Comparison of ENCODE assay signal across 10 cellular contexts in the genomic region with DNA sequence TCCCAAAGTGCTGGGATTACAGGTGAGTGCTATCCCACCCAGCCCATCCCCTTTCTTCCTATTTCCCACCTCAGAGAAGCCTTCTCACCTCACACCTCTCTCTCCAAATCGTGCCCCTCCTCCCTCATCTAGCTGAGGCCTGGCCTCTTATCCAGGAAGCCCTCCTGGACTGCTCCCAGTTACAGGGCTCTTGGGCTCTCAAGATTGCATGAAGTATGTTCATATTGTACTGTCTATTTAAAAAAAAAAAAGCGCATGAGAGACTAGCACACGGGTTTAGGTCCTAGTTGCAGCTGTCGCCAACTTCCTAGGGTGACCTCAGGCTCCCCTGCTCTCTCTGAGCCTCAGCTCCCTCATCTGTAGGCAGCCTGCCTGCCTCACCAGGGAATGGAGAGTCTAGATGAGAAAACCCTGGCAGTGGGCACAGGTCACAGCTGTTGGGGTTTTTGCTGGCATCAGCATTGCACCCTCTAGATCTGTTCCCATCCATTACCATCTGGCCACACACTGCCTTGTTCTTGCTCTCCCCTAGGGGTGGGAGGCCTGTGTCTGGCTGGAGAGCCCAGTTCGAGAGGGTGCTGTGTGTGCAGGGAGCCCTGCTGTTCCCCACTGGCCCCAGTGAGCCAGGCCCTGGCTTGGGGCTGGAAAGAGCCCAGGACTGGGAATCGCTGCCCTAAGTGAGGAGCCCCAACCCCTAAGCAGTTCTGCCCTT. TPM values are rescaled to one million over a fixed set of nuclear protein-coding genes. Genes with fewer than 3 reads are reported as not detected.
A peak's percentile ranks its signal among the peaks of the same experiment; 100 is the strongest.
DNase-seq lines count a peak whose midpoint lies in the region; ATAC-seq and TF ChIP-seq lines count a peak whose summit lies in the region.
"Had no signal": no experiment of that assay in that cellular context is flagged by ENCODE, and none has a peak within 500 bp of the region (broad histone marks: within the 10 kb centered on the region; RNA-seq: fewer than 3 reads in every experiment).

No MANE protein-coding gene starts in this region.

- intact Hi-C loops in right cardiac atrium (cut with DNase I), result no loop called here
- intact Hi-C loops in spleen (cut with DNase I; ENCODE audit: low total_unique reads), result no loop called here
- intact Hi-C loops in prostate gland (cut with DNase I), result no loop called here

- H3K4me3 ChIP-seq in GM12864 (ENCODE audit: low read depth, low read length) (no peak overlapping the region), Peyer's patch (no peak overlapping the region), right cardiac atrium (ENCODE audit: low read length) (no peak overlapping the region), spleen (no peak overlapping the region), prostate gland (no peak overlapping the region)

- DNase-seq in GM12864 (ENCODE audit: low read depth) (no peak), Peyer's patch (no peak), right cardiac atrium (peak in 2 of 3 donors; percentile 64 to 68), spleen (no peak), NCI-H226 (no peak), putamen (ENCODE audit: low spot score) (no peak), prostate gland (ENCODE audit: low spot score) (no peak)
- DNase-seq: HFFc6 had no signal

- no peaks in the 10 kb centered on the region for H3K9me3 ChIP-seq in Peyer's patch
- no peaks in the 10 kb centered on the region for H3K9me3 ChIP-seq in right cardiac atrium (ENCODE audit: control insufficient read depth, low read length)
- no peaks in the 10 kb centered on the region for H3K9me3 ChIP-seq in spleen
- H3K9me3 ChIP-seq in prostate gland, result no peaks in the 10 kb centered on the region

- 57% methylated on average over 6 of the region's 6 CpGs for WGBS in right cardiac atrium
- WGBS in spleen, 5 donors, result 52 to 61% (median 56%) methylated on average over 5 to 6 of the region's 6 CpGs
- WGBS in prostate gland, result 73% methylated on average over 5 of the region's 6 CpGs

- H3K27me3 ChIP-seq in Peyer's patch (no peaks in the 10 kb centered on the region), right cardiac atrium (ENCODE audit: control insufficient read depth, insufficient read depth) (no peaks in the 10 kb centered on the region), spleen (replicated peaks in 1 of 7) (peaks cover 0 to 35% (median 5%) of the 10 kb centered on the region in 7 donors), prostate gland (replicated peaks; ENCODE audit: insufficient read depth) (no peaks in the 10 kb centered on the region)

- no peaks in the 10 kb centered on the region for H3K36me3 ChIP-seq in Peyer's patch
- no peaks in the 10 kb centered on the region for H3K36me3 ChIP-seq in spleen
- no peaks in the 10 kb centered on the region for H3K36me3 ChIP-seq in prostate gland

- peak; percentile 9 for TF ChIP-seq CTCF in GM12864 (IDR thresholded peaks at IDR 0.05; ENCODE audit: low read depth, low read length, missing control alignments)
- no peak for TF ChIP-seq CTCF in Peyer's patch (IDR thresholded peaks at IDR 0.05)
- TF ChIP-seq CTCF in spleen (IDR thresholded peaks at IDR 0.05 in 8 of 11, conservative IDR thresholded peaks at IDR 0.05 in 3 of 11), result no peak
- TF ChIP-seq CTCF in prostate gland (IDR thresholded peaks at IDR 0.05), result no peak

- H3K27ac ChIP-seq in Peyer's patch, result peak overlapping the region; percentile 49 to 61 (median 58)
- H3K27ac ChIP-seq in right cardiac atrium (ENCODE audit: low read length), result peak overlapping the region; percentile 28
- peak overlapping the region in 6 of 8 donors; percentile 12 to 80 (median 63) for H3K27ac ChIP-seq in spleen
- H3K27ac ChIP-seq in prostate gland, result peak overlapping the region in 1 of 2 donors; percentile 2

- H3K4me1 ChIP-seq in Peyer's patch (peaks cover 0 to 55% (median 0%) of the 10 kb centered on the region in 4 donors), right cardiac atrium (ENCODE audit: control insufficient read depth, insufficient read depth, low read length) (peaks cover 10% of the 10 kb centered on the region), spleen (peaks cover 0 to 66% (median 34%) of the 10 kb centered on the region in 6 donors), prostate gland (replicated peaks) (peaks cover 20% of the 10 kb centered on the region)

- TF ChIP-seq POLR2A in Peyer's patch (IDR thresholded peaks at IDR 0.05), result no peak
- TF ChIP-seq POLR2A in spleen (IDR thresholded peaks at IDR 0.05), result no peak
- TF ChIP-seq POLR2A in prostate gland (IDR thresholded peaks at IDR 0.05), result no peak

- peak; percentile 6 to 13 for ATAC-seq in right cardiac atrium
- no peak for ATAC-seq in HG02973 (IDR thresholded peaks at IDR 0.05; ENCODE audit: unreplicated experiment)
- ATAC-seq: activated CD4-positive, CD25-positive, alpha-beta regulatory T cell treated with anti-CD3 and anti-CD28 coated beads, Interleukin-2, amount 50 U/mL, for 24 hours had no signal

RNA-seq across cellular contexts. Expression of gene C15orf39, which starts 24.2 kb away (rescaled TPM):
- 10 to 100 TPM; 13.1 to 31.9 (median 26.7) TPM for total RNA-seq in Peyer's patch
- total RNA-seq in right cardiac atrium, result 10 to 100 TPM in 2 of 4 donors, 1 to 10 TPM in 2; 7.4 to 12.7 (median 9.1) TPM
- polyA plus RNA-seq in right cardiac atrium, result 5.3 TPM
- 10 to 100 TPM; 56.0 to 70.2 (median 67.6) TPM for total RNA-seq in spleen
- 10 to 100 TPM in 1 of 3 donors, 1 to 10 TPM in 2; 6.9 to 19.3 (median 7.4) TPM for polyA plus RNA-seq in spleen
- 10 to 100 TPM; 17.9 to 96.3 TPM for total RNA-seq in prostate gland

Comparison
In these comparisons a context has a peak if more than half of its experiments do, and no peak if none do; other contexts are left out.
1. DNase-seq: peak in right cardiac atrium (2 of 3); none in GM12864 (single experiment), Peyer's patch (0 of 3), spleen (single experiment), NCI-H226 (single experiment), putamen (single experiment) and prostate gland (single experiment).